In the genomic region with DNA sequence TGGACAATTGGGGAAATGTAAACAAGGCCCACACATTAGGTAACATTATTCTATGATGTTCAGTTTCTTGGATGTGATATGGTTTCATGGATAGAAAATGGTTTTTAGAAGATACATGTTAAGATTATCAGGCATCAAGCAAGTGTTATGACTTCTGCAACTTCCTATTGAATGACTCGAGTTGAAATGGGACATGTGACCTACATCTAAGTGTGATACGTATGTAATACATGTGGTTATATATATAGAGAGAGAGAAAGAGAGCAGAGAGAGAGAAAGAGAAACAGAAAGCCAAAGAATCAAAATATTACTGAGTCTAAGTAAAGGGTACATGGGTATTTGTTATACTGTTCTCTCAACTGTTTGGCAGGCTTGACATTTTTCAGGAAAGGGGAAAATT, we compare ENCODE assay signal across 8 cellular contexts. TPM values are rescaled to one million over a fixed set of nuclear protein-coding genes. Genes with fewer than 3 reads are reported as not detected.
DNase-seq lines count a peak whose midpoint lies in the region; ATAC-seq, FAIRE-seq and TF ChIP-seq lines count a peak whose summit lies in the region.

No MANE protein-coding gene starts in this region.

- no peaks in the 10 kb centered on the region for H3K9me3 ChIP-seq in A549
- no peaks in the 10 kb centered on the region for H3K9me3 ChIP-seq in OCI-LY3 (ENCODE audit: insufficient read depth, low read length)
- H3K9me3 ChIP-seq in thyroid gland, result no peaks in the 10 kb centered on the region
- H3K9me3 ChIP-seq in vagina, result no peaks in the 10 kb centered on the region

- no peak for TF ChIP-seq CTCF in A549 (IDR thresholded peaks at IDR 0.05)
- no peak for TF ChIP-seq CTCF in OCI-LY3 (IDR thresholded peaks at IDR 0.05; ENCODE audit: low read depth, low read length)
- no peak for TF ChIP-seq CTCF in fibroblast of mammary gland (conservative IDR thresholded peaks at IDR 0.05; ENCODE audit: control insufficient read depth, insufficient read depth, low read depth, low read length)
- no peak for TF ChIP-seq CTCF in thyroid gland (IDR thresholded peaks at IDR 0.05)
- no peak for TF ChIP-seq CTCF in vagina (IDR thresholded peaks at IDR 0.05)

- DNase-seq in A549 (ENCODE audit: low read depth in 1 of 2, low spot score in 1 of 2) (no peak), fibroblast of mammary gland (ENCODE audit: low read depth) (no peak), thyroid gland (no peak), HT-29 (ENCODE audit: low spot score) (no peak), cortex of kidney (lab: John Stamatoyannopoulos, UW) (no peak), vagina (ENCODE audit: extremely low spot score in 2 of 2) (no peak)

- TF ChIP-seq EP300 in A549 (IDR thresholded peaks at IDR 0.05), result no peak

- ATAC-seq in A549 (no peak), GM18873 (IDR thresholded peaks at IDR 0.05; ENCODE audit: low FRiP score, unreplicated experiment) (peak; percentile 25)

- 34% methylated on average over 2 of the region's 2 CpGs for whole genome bisulfite sequencing in A549 (ENCODE audit: missing lambda C conversion rate)
- WGBS in thyroid gland, 2 donors, result 25 to 44% methylated on average over 2 of the region's 2 CpGs

- peak overlapping the region; percentile 97 for H3K4me3 ChIP-seq in A549
- peak overlapping the region; percentile 83 for H3K4me3 ChIP-seq in OCI-LY3 (ENCODE audit: low read length)
- H3K4me3 ChIP-seq in fibroblast of mammary gland (ENCODE audit: control insufficient read depth, low read depth, low read length), result peak overlapping the region; percentile 21
- H3K4me3 ChIP-seq in thyroid gland (replicated peaks in 1 of 3), result no peak overlapping the region
- H3K4me3 ChIP-seq in vagina, result peak overlapping the region in 1 of 2 donors; percentile 94

- no peak for FAIRE-seq in A549 (lab: Jason Lieb, UNC)

- POLR2A ChIA-PET in A549 (lab: Yijun Ruan, JAX), result no interaction called here

- no peak overlapping the region for H2AFZ ChIP-seq in OCI-LY3 (ENCODE audit: low read depth, low read length)

- intact Hi-C loops in thyroid gland (cut with DNase I) (no loop called here), vagina (cut with DNase I) (loop anchor here (10.0 kb wide), 2 partner anchors 52 to 162 kb away; partner anchors contain the start of gene ADAT1)

- H3K27ac ChIP-seq in A549 (peak overlapping the region in 1 of 2 experiments; percentile 95; a peak in 1 of 6 replicates), OCI-LY3 (ENCODE audit: low read length) (no peak overlapping the region), thyroid gland (no peak overlapping the region), vagina (no peak overlapping the region)

- TF ChIP-seq RAD21 in A549 (conservative IDR thresholded peaks at IDR 0.05 in 1 of 2, IDR thresholded peaks at IDR 0.05 in 1 of 2), result no peak

- CTCF ChIA-PET in A549 (lab: Yijun Ruan, JAX), result interaction anchor here (1.0 kb wide), 1 partner anchor 54 kb away, joined by 3 read pairs; no protein-coding TSS in a partner anchor

- H3K36me3 ChIP-seq in OCI-LY3 (replicated peaks; ENCODE audit: low read depth, low read length), result peaks cover 2% of the 10 kb centered on the region
- no peaks in the 10 kb centered on the region for H3K36me3 ChIP-seq in thyroid gland
- no peaks in the 10 kb centered on the region for H3K36me3 ChIP-seq in vagina

- H3K79me2 ChIP-seq in OCI-LY3 (ENCODE audit: low read length), result peaks cover 59% of the 10 kb centered on the region

- peak overlapping the region; percentile 88 for H3K4me2 ChIP-seq in A549
- peak overlapping the region; percentile 89 for H3K4me2 ChIP-seq in OCI-LY3 (ENCODE audit: low read length)

- H4K20me1 ChIP-seq in OCI-LY3 (ENCODE audit: insufficient read depth, low read length), result peaks cover 46% of the 10 kb centered on the region

- H3K4me1 ChIP-seq in A549 (peaks cover 20% of the 10 kb centered on the region; the same call in 2 of the 3 replicates), OCI-LY3 (ENCODE audit: low read length) (peaks cover 11% of the 10 kb centered on the region), thyroid gland (peaks cover 6 to 16% of the 10 kb centered on the region in 2 donors), vagina (peaks cover 36% of the 10 kb centered on the region)

- TF ChIP-seq POLR2A in A549 (IDR thresholded peaks at IDR 0.05; ENCODE audit: low read length), result no peak
- TF ChIP-seq POLR2A in thyroid gland (IDR thresholded peaks at IDR 0.05), result no peak
- no peak for TF ChIP-seq POLR2A in vagina (IDR thresholded peaks at IDR 0.05)

- H3K9ac ChIP-seq in OCI-LY3 (ENCODE audit: low read length), result peak overlapping the region; percentile 75

- no peaks in the 10 kb centered on the region for H3K27me3 ChIP-seq in OCI-LY3 (ENCODE audit: low read depth, low read length)
- H3K27me3 ChIP-seq in thyroid gland, result no peaks in the 10 kb centered on the region
- H3K27me3 ChIP-seq in vagina, result no peaks in the 10 kb centered on the region

TF ChIP-seq in A549, 52 proteins besides CTCF, POLR2A, EP300 and RAD21:
- TF ChIP-seq BCL3 (IDR thresholded peaks at IDR 0.05), result no peak
- no peak for TF ChIP-seq FOSB (CRISPR knock-in tag; IDR thresholded peaks at IDR 0.05)
- TF ChIP-seq KDM1A (IDR thresholded peaks at IDR 0.05; ENCODE audit: low read depth), result no peak
- TF ChIP-seq HDAC2 (IDR thresholded peaks at IDR 0.05), result no peak
- no peak for TF ChIP-seq KDM5A (IDR thresholded peaks at IDR 0.05)
- TF ChIP-seq TFCP2L1 (CRISPR knock-in tag; IDR thresholded peaks at IDR 0.05), result no peak
- TF ChIP-seq, protein P1, sequence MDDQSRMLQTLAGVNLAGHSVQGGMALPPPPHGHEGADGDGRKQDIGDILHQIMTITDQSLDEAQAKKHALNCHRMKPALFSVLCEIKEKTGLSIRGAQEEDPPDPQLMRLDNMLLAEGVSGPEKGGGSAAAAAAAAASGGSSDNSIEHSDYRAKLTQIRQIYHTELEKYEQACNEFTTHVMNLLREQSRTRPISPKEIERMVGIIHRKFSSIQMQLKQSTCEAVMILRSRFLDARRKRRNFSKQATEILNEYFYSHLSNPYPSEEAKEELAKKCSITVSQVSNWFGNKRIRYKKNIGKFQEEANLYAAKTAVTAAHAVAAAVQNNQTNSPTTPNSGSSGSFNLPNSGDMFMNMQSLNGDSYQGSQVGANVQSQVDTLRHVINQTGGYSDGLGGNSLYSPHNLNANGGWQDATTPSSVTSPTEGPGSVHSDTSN (IDR thresholded peaks at IDR 0.05), result no peak

RNA-seq across cellular contexts. Expression of gene TMEM170A, which starts 1.7 kb away (rescaled TPM):
- polyA plus RNA-seq in A549 (2011; rRNA removed), result 21.2 and 21.7 TPM in 2 replicates
- polyA plus RNA-seq in A549 (2012; cell fraction: cytosol; rRNA removed), result 11.2 and 13.9 TPM in 2 replicates
- polyA plus RNA-seq in A549 (2012; cell fraction: nucleus; rRNA removed), result 7.7 and 10.3 TPM in 2 replicates
- 13.9 to 14.4 TPM (median 14.2 TPM) in 3 replicates for polyA plus RNA-seq in A549 (2017; fragmentation: RNase III; extraction: RNeasy Plus Mini Kit Qiagen cat#74134 plus additional on column Dnase treatment)
- polyA minus RNA-seq in A549 (2011; rRNA and poly(A)+ RNA removed), result 22.2 and 25.2 TPM in 2 replicates
- 10 to 100 TPM; 27.1 to 41.9 (median 30.7) TPM for total RNA-seq in thyroid gland
- total RNA-seq in HT-29 (2014; rRNA removed; shearing (Covaris generic)), result 25.2 and 30.8 TPM in 2 replicates
- 21.9 TPM for total RNA-seq in vagina

RNA-seq across cellular contexts. Expression of gene CFDP1, which starts 29.5 kb away (rescaled TPM):
- polyA plus RNA-seq in A549 (2011; rRNA removed) (47.2 and 70.2 TPM in 2 replicates), A549 (2017; fragmentation: RNase III; extraction: RNeasy Plus Mini Kit Qiagen cat#74134 plus additional on column Dnase treatment) (50.9 to 72.8 TPM (median 71.6 TPM) in 3 replicates)
- 16.1 and 23.8 TPM in 2 replicates for polyA plus RNA-seq in A549 (2012; cell fraction: cytosol; rRNA removed)
- polyA plus RNA-seq in A549 (2012; cell fraction: nucleus; rRNA removed), result 3.9 and 8.4 TPM in 2 replicates
- polyA minus RNA-seq in A549 (2011; rRNA and poly(A)+ RNA removed), result 12.3 and 13.6 TPM in 2 replicates
- total RNA-seq in thyroid gland (10 to 100 TPM; 50.5 to 77.9 (median 60.7) TPM), vagina (45.7 TPM)
- total RNA-seq in HT-29 (2014; rRNA removed; shearing (Covaris generic)), result 15.4 and 17.6 TPM in 2 replicates

RNA-seq across cellular contexts. Expression of gene CHST6, which starts 32.4 kb away (rescaled TPM):
- 0.37 and 0.57 TPM in 2 replicates for polyA plus RNA-seq in A549 (2011; rRNA removed)
- polyA plus RNA-seq in A549 (2012; cell fraction: cytosol; rRNA removed), result 0.16 and 0.27 TPM in 2 replicates
- 0.31 and 0.73 TPM in 2 replicates for polyA plus RNA-seq in A549 (2012; cell fraction: nucleus; rRNA removed)
- 0.38 to 0.74 TPM (median 0.65 TPM) in 3 replicates for polyA plus RNA-seq in A549 (2017; fragmentation: RNase III; extraction: RNeasy Plus Mini Kit Qiagen cat#74134 plus additional on column Dnase treatment)
- 0.39 and 0.74 TPM in 2 replicates for polyA minus RNA-seq in A549 (2011; rRNA and poly(A)+ RNA removed)
- under 1 TPM in 3 of 4 donors, not detected in 1; 0.13 to 0.29 (median 0.22) TPM for total RNA-seq in thyroid gland
- 0.05 TPM in 1 of 2 replicates, not detected in the other for total RNA-seq in HT-29 (2014; rRNA removed; shearing (Covaris generic))
- 0.25 TPM for total RNA-seq in vagina

Comparison
In these comparisons a context has a peak if more than half of its experiments do, and no peak if none do; other contexts are left out.
1. H3K4me3 ChIP-seq: peak in A549 (single experiment), OCI-LY3 (single experiment) and fibroblast of mammary gland (single experiment); none in thyroid gland (0 of 3).